ENCODE assay signal across 8 cellular contexts in the genomic region with DNA sequence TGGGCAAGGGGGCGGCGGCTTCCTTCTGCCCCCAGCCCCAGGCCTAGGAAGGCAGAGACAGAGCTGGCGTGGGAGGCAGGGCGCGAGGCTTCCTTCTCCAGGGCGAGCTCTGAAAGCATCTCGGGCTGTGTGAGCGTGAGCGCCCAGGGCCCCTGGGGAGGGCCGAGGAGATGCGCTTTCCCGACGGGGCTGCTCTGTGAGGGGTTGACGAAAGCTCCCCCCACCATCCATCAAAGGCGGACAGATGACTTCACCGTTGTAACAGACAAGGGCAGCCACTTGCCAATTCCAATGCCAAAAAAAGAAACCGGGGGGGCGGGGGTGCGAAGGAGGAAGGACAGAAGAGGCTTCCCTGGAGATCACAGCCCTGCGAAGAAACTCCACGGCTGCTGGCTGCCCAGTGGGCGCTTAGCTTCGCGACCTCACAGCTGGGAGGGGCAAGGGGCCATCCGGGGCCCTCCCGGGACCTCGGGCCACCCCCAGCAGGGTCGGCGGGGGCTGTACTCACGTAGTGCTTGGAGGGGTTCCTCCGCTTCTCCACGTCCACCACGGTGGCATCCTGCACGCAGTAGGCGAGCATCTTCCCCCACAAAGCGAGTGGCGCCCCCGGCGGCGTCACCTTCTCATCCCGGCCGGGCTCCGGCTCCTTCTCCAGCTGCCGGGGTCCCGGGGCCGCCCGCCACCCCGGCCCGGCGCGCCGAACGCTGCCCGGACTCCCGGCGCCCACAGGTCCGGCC. TPM values are rescaled to one million over a fixed set of nuclear protein-coding genes. Genes with fewer than 3 reads are reported as not detected.
DNase-seq lines count a peak whose midpoint lies in the region; ATAC-seq and TF ChIP-seq lines count a peak whose summit lies in the region.

No MANE protein-coding gene starts in this region.

- H3K9me3 ChIP-seq in HUES64 (ENCODE audit: insufficient read depth, low read depth, low read length) = no peaks in the 10 kb centered on the region
- H3K9me3 ChIP-seq in psoas muscle = no peaks in the 10 kb centered on the region

- peak overlapping the region; percentile 88 for H3K4me3 ChIP-seq in AG09309 (ENCODE audit: control insufficient read depth, low read depth, low read length)
- H3K4me3 ChIP-seq in HUES64 (ENCODE audit: low read length) = peak overlapping the region; percentile 65
- H3K4me3 ChIP-seq in psoas muscle = peak overlapping the region; percentile 96

- TF ChIP-seq CTCF in AG09309 (IDR thresholded peaks at IDR 0.05; ENCODE audit: control insufficient read depth, insufficient read depth, low read depth, low read length, missing control alignments) (peak; percentile 24), psoas muscle (IDR thresholded peaks at IDR 0.05) (no peak)

- DNase-seq in AG09309 (ENCODE audit: low read depth) (no peak), left cardiac atrium (peak; percentile 65), psoas muscle (peak; percentile 54 to 77), HuH-7.5 (ENCODE audit: low spot score) (no peak), GDM1 (lab: John Stamatoyannopoulos, UW) (no peak)
- DNase-seq in activated naive CD4-positive, alpha-beta T cell treated with anti-CD3 and anti-CD28 coated beads, Interleukin-2, amount 50 U/mL, for 16 hours = peak; percentile 28

- no peak overlapping the region for H3K27ac ChIP-seq in HUES64 (ENCODE audit: low read depth, low read length)
- H3K27ac ChIP-seq in psoas muscle = peak overlapping the region; percentile 88

- intact Hi-C loops in left cardiac atrium (cut with DNase I) (loop anchor here (10.0 kb wide), 2 partner anchors 70 to 80 kb away; no protein-coding TSS in a partner anchor), psoas muscle (cut with DNase I) (loop anchor here (10.0 kb wide), 2 partner anchors 250 to 260 kb away; no protein-coding TSS in a partner anchor)

- H3K4me1 ChIP-seq in HUES64 (ENCODE audit: insufficient read depth, low read length) (peaks cover 11% of the 10 kb centered on the region; the same call in 1 of the 2 replicates), psoas muscle (peaks cover 53% of the 10 kb centered on the region)

- H3K27me3 ChIP-seq in HUES64 (ENCODE audit: insufficient read depth, low read length) (peaks cover 54% of the 10 kb centered on the region), psoas muscle (ENCODE audit: insufficient read depth in 3 of 3, low read length in 2 of 3) (no peaks in the 10 kb centered on the region)

- ATAC-seq in left cardiac atrium = peak; percentile 17 to 22
- peak; percentile 49 to 56 (median 52) for ATAC-seq in psoas muscle
- no peak for ATAC-seq in GM18868 (IDR thresholded peaks at IDR 0.05; ENCODE audit: unreplicated experiment)

- under 1% methylated on average over 57 of the region's 57 CpGs for WGBS in HUES64
- 0 to 3% (median 1%) methylated on average over 47 to 57 of the region's 57 CpGs for WGBS in psoas muscle, 3 donors

- peak overlapping the region; percentile 16; the same call in 1 of the 2 replicates for H3K9ac ChIP-seq in HUES64 (ENCODE audit: low read depth, low read length)

- H3K36me3 ChIP-seq in HUES64 (ENCODE audit: insufficient read depth, low read length) (no peaks in the 10 kb centered on the region), psoas muscle (ENCODE audit: insufficient read depth in 1 of 2, low read depth in 1 of 2) (no peaks in the 10 kb centered on the region)

RNA-seq across cellular contexts. Expression of a gene that starts 0.5 kb away (rescaled TPM):
- 5.3 TPM for polyA plus RNA-seq in HUES64 (2013, experiment 1 of 2)
- polyA plus RNA-seq in HUES64 (2013, experiment 2 of 2) = 7.9 TPM
- 10 to 100 TPM; 24.6 to 27.7 TPM for total RNA-seq in left cardiac atrium
- 10 to 100 TPM; 10.6 to 57.7 (median 31.4) TPM for total RNA-seq in psoas muscle
- 1 to 10 TPM; 3.0 to 5.9 (median 4.1) TPM for polyA plus RNA-seq in psoas muscle

Comparison
In these comparisons a context has a peak if more than half of its experiments do, and no peak if none do; other contexts are left out.
1. DNase-seq: peak in activated naive CD4-positive, alpha-beta T cell treated with anti-CD3 and anti-CD28 coated beads, Interleukin-2, amount 50 U/mL, for 16 hours (single experiment), left cardiac atrium (single experiment) and psoas muscle (2 of 2); none in AG09309 (single experiment), HuH-7.5 (single experiment) and GDM1 (single experiment).
2. Peak in every context shown above with its lines, with median percentiles within 50 percentile points of each other: H3K4me3 ChIP-seq.